In genomic region chr6:1028744-1029143, GRCh38 we compare ENCODE assay signal across 1 cellular context.
TF ChIP-seq lines count a peak whose summit lies in the region.

No MANE protein-coding gene starts in this region.

TF ChIP-seq in H1, 55 proteins besides CTCF, POLR2A, EP300 and RAD21:
- no peak for TF ChIP-seq BACH1 (IDR thresholded peaks at IDR 0.05; ENCODE audit: low read length)
- TF ChIP-seq NRF1 (IDR thresholded peaks at IDR 0.05; ENCODE audit: low read depth, low read length) = no peak
- no peak for TF ChIP-seq POU5F1 (IDR thresholded peaks at IDR 0.05; ENCODE audit: low read depth, low read length)
- no peak for TF ChIP-seq BRCA1 (IDR thresholded peaks at IDR 0.05; ENCODE audit: low read depth, low read length)
- TF ChIP-seq SUZ12 (IDR thresholded peaks at IDR 0.05; ENCODE audit: low read length) = no peak
- TF ChIP-seq HDAC6 (IDR thresholded peaks at IDR 0.05; ENCODE audit: low read depth, low read length) = no peak
- TF ChIP-seq SIRT6 (IDR thresholded peaks at IDR 0.05; ENCODE audit: low read length) = no peak
- no peak for TF ChIP-seq PHF8 (conservative IDR thresholded peaks at IDR 0.05; ENCODE audit: low read depth, low read length)
- TF ChIP-seq CHD1 (IDR thresholded peaks at IDR 0.05; ENCODE audit: low read depth, low read length) = no peak
- no peak for TF ChIP-seq KDM1A (IDR thresholded peaks at IDR 0.05; ENCODE audit: borderline replicate concordance, low read length)
- TF ChIP-seq JUN (IDR thresholded peaks at IDR 0.05; ENCODE audit: low read depth, low read length) = no peak
- no peak for TF ChIP-seq SIN3A (conservative IDR thresholded peaks at IDR 0.05 in 1 of 2, IDR thresholded peaks at IDR 0.05 in 1 of 2; ENCODE audit: low read depth in 1 of 2, low read length in 2 of 2)
TF ChIP-seq in H1: peak in this region for 0.
